In the genomic region with DNA sequence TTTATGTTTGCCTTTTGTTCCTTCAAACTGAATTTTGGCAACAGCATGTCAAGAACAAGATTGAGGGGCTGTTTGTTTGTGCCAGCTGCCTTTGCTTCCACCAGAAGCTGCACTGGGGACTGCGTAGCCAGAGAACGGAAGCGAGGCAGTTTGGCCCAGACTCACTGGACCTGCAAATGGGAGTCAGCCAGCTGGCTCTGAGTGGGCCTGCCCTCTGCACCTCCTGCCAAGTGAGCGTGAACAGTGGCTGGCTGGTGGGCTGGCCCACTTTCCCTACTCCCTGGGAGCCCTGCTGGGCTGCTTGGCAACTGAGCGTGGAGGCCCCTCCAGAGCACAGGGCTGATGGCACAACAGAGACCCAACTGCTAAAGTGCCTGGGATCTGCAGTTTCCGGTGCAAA, we compare ENCODE assay signal across 12 cellular contexts.
DNase-seq lines count a peak whose midpoint lies in the region; ATAC-seq, FAIRE-seq and TF ChIP-seq lines count a peak whose summit lies in the region.
"Had no signal": no experiment of that assay in that cellular context is flagged by ENCODE, and none has a peak within 500 bp of the region (broad histone marks: within the 10 kb centered on the region; RNA-seq: fewer than 3 reads in every experiment).

No MANE protein-coding gene starts in this region.

- H3K36me3 ChIP-seq in kidney (ENCODE audit: control insufficient read depth in 1 of 2, insufficient read depth in 2 of 2, low read length in 2 of 2): peaks cover 0 to 4% of the 10 kb centered on the region in 2 donors
- H3K36me3 ChIP-seq in psoas muscle (ENCODE audit: insufficient read depth in 1 of 2, low read depth in 1 of 2): peaks cover 0 to 15% of the 10 kb centered on the region in 2 donors

- H3K27ac ChIP-seq in kidney (ENCODE audit: low read depth in 2 of 2, low read length in 2 of 2) (no peak overlapping the region), psoas muscle (no peak overlapping the region)
- H3K27ac ChIP-seq: spleen had no signal

- no peaks in the 10 kb centered on the region for H3K27me3 Mint-ChIP-seq in activated CD4-positive, alpha-beta T cell treated with anti-CD3 and anti-CD28 coated beads for 36 hours
- H3K27me3 Mint-ChIP-seq: activated naive CD8-positive, alpha-beta T cell had no signal

- TF ChIP-seq RAD21 in Ishikawa (IDR thresholded peaks at IDR 0.05; ENCODE audit: low read depth): peak; percentile 5; the same call in 1 of the 2 replicates

- no peak for TF ChIP-seq EP300 in Ishikawa (IDR thresholded peaks at IDR 0.05; ENCODE audit: borderline replicate concordance)

- WGBS in psoas muscle, 3 donors: 13 to 19% (median 17%) methylated on average over 6 of the region's 6 CpGs

- POLR2A ChIA-PET in activated CD4-positive, alpha-beta T cell treated with anti-CD3 and anti-CD28 coated beads for 36 hours (lab: Charles Lee): no interaction called here

- H3K27ac Mint-ChIP-seq in activated CD4-positive, alpha-beta T cell treated with anti-CD3 and anti-CD28 coated beads for 36 hours: no peak overlapping the region
- H3K27ac Mint-ChIP-seq: activated naive CD8-positive, alpha-beta T cell had no signal

- intact Hi-C loops in kidney (cut with DNase I) (no loop called here), psoas muscle (cut with DNase I) (no loop called here)
- intact Hi-C loops in activated CD4-positive, alpha-beta T cell treated with anti-CD3 and anti-CD28 coated beads for 36 hours (cut with DNase I, micrococcal nuclease): no loop called here

- H3K4me3 ChIP-seq in kidney (ENCODE audit: low read length in 2 of 2) (no peak overlapping the region), psoas muscle (no peak overlapping the region)
- H3K4me3 ChIP-seq: spleen had no signal

- H3K9ac ChIP-seq in kidney (ENCODE audit: low read length in 2 of 2): no peak overlapping the region

- H3K4me3 Mint-ChIP-seq in activated CD4-positive, alpha-beta T cell treated with anti-CD3 and anti-CD28 coated beads for 36 hours: no peak overlapping the region
- H3K4me3 Mint-ChIP-seq: activated naive CD8-positive, alpha-beta T cell had no signal

- peaks cover 65% of the 10 kb centered on the region for H3K36me3 Mint-ChIP-seq in activated CD4-positive, alpha-beta T cell treated with anti-CD3 and anti-CD28 coated beads for 36 hours (ENCODE audit: low read depth)

- H3K4me1 ChIP-seq in kidney (ENCODE audit: control insufficient read depth in 1 of 2, insufficient read depth in 1 of 2, low read depth in 1 of 2, low read length in 2 of 2) (peaks cover 0 to 8% of the 10 kb centered on the region in 2 donors), psoas muscle (peaks cover 10% of the 10 kb centered on the region)

- H3K9me3 ChIP-seq in kidney (ENCODE audit: control insufficient read depth in 1 of 2, low read length in 2 of 2) (no peaks in the 10 kb centered on the region), psoas muscle (peaks cover 8% of the 10 kb centered on the region)

- DNase-seq in cerebellar cortex (ENCODE audit: low spot score) (peak; percentile 88), kidney (peak; percentile 78), psoas muscle (peak; percentile 58 to 78), NCI-H2029 (lab: John Stamatoyannopoulos, UW) (no peak)
- DNase-seq in activated CD4-positive, alpha-beta T cell treated with anti-CD3 and anti-CD28 coated beads for 36 hours: no peak
- DNase-seq: NCI-H524 treated with DMSO at 0.1 percent for 48 hours, spleen had no signal

- ATAC-seq in psoas muscle (peak; percentile 65 to 83 (median 70)), HG02610 (IDR thresholded peaks at IDR 0.05; ENCODE audit: unreplicated experiment) (no peak), HG03135 (IDR thresholded peaks at IDR 0.05; ENCODE audit: unreplicated experiment) (no peak)
- ATAC-seq in activated CD4-positive, alpha-beta T cell treated with anti-CD3 and anti-CD28 coated beads for 36 hours: no peak

- no peaks in the 10 kb centered on the region for H3K27me3 ChIP-seq in psoas muscle (ENCODE audit: insufficient read depth in 3 of 3, low read length in 2 of 3)
- H3K27me3 ChIP-seq: spleen had no signal

- peaks cover 11% of the 10 kb centered on the region for H3K9me3 Mint-ChIP-seq in activated CD4-positive, alpha-beta T cell treated with anti-CD3 and anti-CD28 coated beads for 36 hours (ENCODE audit: low read depth)

- no peaks in the 10 kb centered on the region for H3K4me1 Mint-ChIP-seq in activated CD4-positive, alpha-beta T cell treated with anti-CD3 and anti-CD28 coated beads for 36 hours

- FAIRE-seq in kidney (lab: Jason Lieb, UNC): no peak
- FAIRE-seq: endometrium had no signal

- CTCF ChIA-PET in activated CD4-positive, alpha-beta T cell treated with anti-CD3 and anti-CD28 coated beads for 36 hours (lab: Charles Lee): interaction anchor here (0.7 kb wide), 1 partner anchor 65 kb away, joined by 3 read pairs; no protein-coding TSS in a partner anchor

- TF ChIP-seq CTCF in kidney (IDR thresholded peaks at IDR 0.05; ENCODE audit: borderline replicate concordance, extremely low read depth, insufficient read depth): no peak
- TF ChIP-seq CTCF in psoas muscle (IDR thresholded peaks at IDR 0.05): no peak

TF ChIP-seq in Ishikawa, 13 proteins besides CTCF, POLR2A, EP300 and RAD21:
- TF ChIP-seq TCF12 (IDR thresholded peaks at IDR 0.05; ENCODE audit: low read depth) (no peak), NFIC (IDR thresholded peaks at IDR 0.05) (peak; percentile 71)
- TF ChIP-seq, protein P1, sequence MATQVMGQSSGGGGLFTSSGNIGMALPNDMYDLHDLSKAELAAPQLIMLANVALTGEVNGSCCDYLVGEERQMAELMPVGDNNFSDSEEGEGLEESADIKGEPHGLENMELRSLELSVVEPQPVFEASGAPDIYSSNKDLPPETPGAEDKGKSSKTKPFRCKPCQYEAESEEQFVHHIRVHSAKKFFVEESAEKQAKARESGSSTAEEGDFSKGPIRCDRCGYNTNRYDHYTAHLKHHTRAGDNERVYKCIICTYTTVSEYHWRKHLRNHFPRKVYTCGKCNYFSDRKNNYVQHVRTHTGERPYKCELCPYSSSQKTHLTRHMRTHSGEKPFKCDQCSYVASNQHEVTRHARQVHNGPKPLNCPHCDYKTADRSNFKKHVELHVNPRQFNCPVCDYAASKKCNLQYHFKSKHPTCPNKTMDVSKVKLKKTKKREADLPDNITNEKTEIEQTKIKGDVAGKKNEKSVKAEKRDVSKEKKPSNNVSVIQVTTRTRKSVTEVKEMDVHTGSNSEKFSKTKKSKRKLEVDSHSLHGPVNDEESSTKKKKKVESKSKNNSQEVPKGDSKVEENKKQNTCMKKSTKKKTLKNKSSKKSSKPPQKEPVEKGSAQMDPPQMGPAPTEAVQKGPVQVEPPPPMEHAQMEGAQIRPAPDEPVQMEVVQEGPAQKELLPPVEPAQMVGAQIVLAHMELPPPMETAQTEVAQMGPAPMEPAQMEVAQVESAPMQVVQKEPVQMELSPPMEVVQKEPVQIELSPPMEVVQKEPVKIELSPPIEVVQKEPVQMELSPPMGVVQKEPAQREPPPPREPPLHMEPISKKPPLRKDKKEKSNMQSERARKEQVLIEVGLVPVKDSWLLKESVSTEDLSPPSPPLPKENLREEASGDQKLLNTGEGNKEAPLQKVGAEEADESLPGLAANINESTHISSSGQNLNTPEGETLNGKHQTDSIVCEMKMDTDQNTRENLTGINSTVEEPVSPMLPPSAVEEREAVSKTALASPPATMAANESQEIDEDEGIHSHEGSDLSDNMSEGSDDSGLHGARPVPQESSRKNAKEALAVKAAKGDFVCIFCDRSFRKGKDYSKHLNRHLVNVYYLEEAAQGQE (IDR thresholded peaks at IDR 0.05; ENCODE audit: low read depth): no peak
- TF ChIP-seq, protein P2, sequence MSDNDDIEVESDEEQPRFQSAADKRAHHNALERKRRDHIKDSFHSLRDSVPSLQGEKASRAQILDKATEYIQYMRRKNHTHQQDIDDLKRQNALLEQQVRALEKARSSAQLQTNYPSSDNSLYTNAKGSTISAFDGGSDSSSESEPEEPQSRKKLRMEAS (IDR thresholded peaks at IDR 0.05): no peak

Comparison
In these comparisons a context has a peak if more than half of its experiments do, and no peak if none do; other contexts are left out.
1. DNase-seq: peak in cerebellar cortex (single experiment), kidney (single experiment) and psoas muscle (2 of 2); none in NCI-H2029 (single experiment) and activated CD4-positive, alpha-beta T cell treated with anti-CD3 and anti-CD28 coated beads for 36 hours (single experiment).
2. ATAC-seq: peak in psoas muscle (4 of 4); none in activated CD4-positive, alpha-beta T cell treated with anti-CD3 and anti-CD28 coated beads for 36 hours (single experiment), HG02610 (single experiment) and HG03135 (single experiment).